In genomic region chr19:49687566-49688316, GRCh38 we compare ENCODE assay signal across 11 cellular contexts. TPM values are rescaled to one million over a fixed set of nuclear protein-coding genes. Genes with fewer than 3 reads are reported as not detected.
DNase-seq lines count a peak whose midpoint lies in the region; ATAC-seq and TF ChIP-seq lines count a peak whose summit lies in the region.
"Had no signal": no experiment of that assay in that cellular context is flagged by ENCODE, and none has a peak within 500 bp of the region (broad histone marks: within the 10 kb centered on the region; RNA-seq: fewer than 3 reads in every experiment).

No MANE protein-coding gene starts in this region.

- H3K27me3 ChIP-seq in heart left ventricle (peaks cover 0 to 27% (median 0%) of the 10 kb centered on the region in 9 donors), Panc1 (ENCODE audit: control insufficient read depth, insufficient read depth, low read length) (no peaks in the 10 kb centered on the region), layer of hippocampus (ENCODE audit: control insufficient read depth, insufficient read depth, low read length) (no peaks in the 10 kb centered on the region), upper lobe of right lung (peaks cover 7% of the 10 kb centered on the region), brain microvascular endothelial cell (replicated peaks) (no peaks in the 10 kb centered on the region)

- in situ Hi-C loops in Panc1 (cut with HindIII; ENCODE audit: low pct_unique_long_range_greater_than_20kb, low sequenced_read_pairs): no loop called here
- in situ Hi-C loops in brain microvascular endothelial cell (cut with HindIII; ENCODE audit: low pct_ligation_motif_present, low sequenced_read_pairs): no loop called here

- intact Hi-C loops in heart left ventricle (cut with DNase I): loop anchor here in 2 of 10 donors (5.0 to 10.0 kb wide), 3 partner anchors 80 to 293 kb away; partner anchors contain the start of genes AKT1S1 (in 1 of the 2), AP2A1 (in 1 of the 2) and TBC1D17 (in 1 of the 2)
- intact Hi-C loops in left ventricle myocardium superior (cut with micrococcal nuclease): no loop called here
- intact Hi-C loops in Panc1 (cut with micrococcal nuclease; ENCODE audit: unreplicated experiment): no loop called here
- intact Hi-C loops in upper lobe of right lung (cut with DNase I): no loop called here

- TF ChIP-seq CTCF in heart left ventricle (IDR thresholded peaks at IDR 0.05) (no peak), Panc1 (IDR thresholded peaks at IDR 0.05) (no peak), upper lobe of right lung (IDR thresholded peaks at IDR 0.05) (no peak), brain microvascular endothelial cell (IDR thresholded peaks at IDR 0.05; ENCODE audit: low read depth, low read length, missing control alignments) (no peak)

- DNase-seq in heart left ventricle (peak in 1 of 5 donors; percentile 31), left ventricle myocardium superior (no peak), Panc1 (ENCODE audit: low read depth, low spot score) (no peak), upper lobe of right lung (no peak), NAMALWA (ENCODE audit: low spot score) (no peak), brain microvascular endothelial cell (no peak)
- DNase-seq: activated CD4-positive, alpha-beta T cell treated with anti-CD3 and anti-CD28 coated beads, Interleukin-2, amount 50 U/mL, for 1 hour; NCI-H2081 treated with DMSO at 0.1 percent for 48 hours; Right ventricle myocardium superior had no signal

- no peak for TF ChIP-seq POLR2A in heart left ventricle (IDR thresholded peaks at IDR 0.05)

- peak overlapping the region; percentile 23 to 85 (median 68) for H3K27ac ChIP-seq in heart left ventricle
- H3K27ac ChIP-seq in Panc1 (ENCODE audit: low read length): no peak overlapping the region
- peak overlapping the region; percentile 38 for H3K27ac ChIP-seq in layer of hippocampus (ENCODE audit: low read depth, low read length)
- peak overlapping the region; percentile 65 for H3K27ac ChIP-seq in upper lobe of right lung
- no peak overlapping the region for H3K27ac ChIP-seq in brain microvascular endothelial cell

- H3K36me3 ChIP-seq in heart left ventricle (peaks cover 0 to 47% (median 42%) of the 10 kb centered on the region in 9 donors), Panc1 (ENCODE audit: control insufficient read depth, insufficient read depth, low read length) (no peaks in the 10 kb centered on the region), upper lobe of right lung (peaks cover 36% of the 10 kb centered on the region), brain microvascular endothelial cell (replicated peaks) (peaks cover 30% of the 10 kb centered on the region)

- ATAC-seq in heart left ventricle (peak in 1 of 4 donors; percentile 34), left ventricle myocardium superior (no peak), Panc1 (no peak), upper lobe of right lung (peak; percentile 2), HG03442 (IDR thresholded peaks at IDR 0.05; ENCODE audit: unreplicated experiment) (no peak)

- H3K4me1 ChIP-seq in heart left ventricle: peaks cover 0 to 62% (median 32%) of the 10 kb centered on the region in 12 donors
- 0 out of 2 replicates have a peak, but pooled peaks cover 2% of the 10 kb centered on the region for H3K4me1 ChIP-seq in Panc1 (ENCODE audit: control insufficient read depth, insufficient read depth, low read length)
- H3K4me1 ChIP-seq in upper lobe of right lung: peaks cover 23% of the 10 kb centered on the region

- H3K4me3 ChIP-seq in heart left ventricle (peak overlapping the region in 8 of 12 donors; percentile 20 to 67 (median 47)), Panc1 (ENCODE audit: low read depth in 2 of 2, low read length in 2 of 2) (no peak overlapping the region), upper lobe of right lung (peak overlapping the region; percentile 59), brain microvascular endothelial cell (ENCODE audit: low read depth, low read length) (no peak overlapping the region)

- WGBS in heart left ventricle, 4 donors: 46 to 71% (median 56%) methylated on average over 19 to 26 of the region's 26 CpGs

- H3K9me3 ChIP-seq in heart left ventricle: no peaks in the 10 kb centered on the region
- no peaks in the 10 kb centered on the region for H3K9me3 ChIP-seq in Panc1 (ENCODE audit: control insufficient read depth, insufficient read depth, low read depth, low read length)
- no peaks in the 10 kb centered on the region for H3K9me3 ChIP-seq in upper lobe of right lung

- POLR2A ChIA-PET in Panc1 (lab: Charles Lee): no interaction called here

- CTCF ChIA-PET in Panc1 (lab: Charles Lee): no interaction called here

- TSS peak; percentile 59 for BruUV-seq in Panc1 (replicated peaks; lab: Mats Ljungman, UMichigan)

RNA-seq across cellular contexts. Expression of gene ADM5, which starts 1.7 kb away (rescaled TPM):
- total RNA-seq in heart left ventricle (1 to 10 TPM in 1 of 9 donors, under 1 TPM in 7, not detected in 1; 0.14 to 1.6 (median 0.48) TPM), left ventricle myocardium superior (0.87 TPM), Panc1 (2021; ENCODE audit: unreplicated experiment) (4.7 TPM), upper lobe of right lung (1.9 TPM)
- under 1 TPM; 0.58 to 0.76 TPM for polyA plus RNA-seq in heart left ventricle
- 2.9 TPM for polyA plus RNA-seq in Panc1 (2012; ENCODE audit: insufficient read length)

RNA-seq across cellular contexts. Expression of gene CPT1C, which starts 3.2 kb away (rescaled TPM):
- total RNA-seq in heart left ventricle (1 to 10 TPM in 8 of 9 donors, under 1 TPM in 1; 1.00 to 6.0 (median 2.2) TPM), left ventricle myocardium superior (3.1 TPM), Panc1 (2021; ENCODE audit: unreplicated experiment) (0.23 TPM), upper lobe of right lung (6.1 TPM)
- 1 to 10 TPM; 3.0 to 3.1 TPM for polyA plus RNA-seq in heart left ventricle
- 2.0 TPM for polyA plus RNA-seq in Panc1 (2012; ENCODE audit: insufficient read length)

RNA-seq across cellular contexts. Expression of gene PRMT1, which starts 10.7 kb away (rescaled TPM):
- total RNA-seq in heart left ventricle (100 to 1,000 TPM; 106 to 170 (median 124) TPM), left ventricle myocardium superior (130 TPM), Panc1 (2021; ENCODE audit: unreplicated experiment) (219 TPM), upper lobe of right lung (90.8 TPM)
- 100 to 1,000 TPM; 113 to 283 TPM for polyA plus RNA-seq in heart left ventricle
- polyA plus RNA-seq in Panc1 (2012; ENCODE audit: insufficient read length): 317 TPM

RNA-seq across cellular contexts. Expression of gene BCL2L12, which starts 22.0 kb away (rescaled TPM):
- total RNA-seq in heart left ventricle (10 to 100 TPM in 5 of 9 donors, 1 to 10 TPM in 4; 5.9 to 15.9 (median 10.0) TPM), left ventricle myocardium superior (11.5 TPM), Panc1 (2021; ENCODE audit: unreplicated experiment) (69.6 TPM), upper lobe of right lung (15.8 TPM)
- polyA plus RNA-seq in heart left ventricle: 10 to 100 TPM; 14.2 to 18.6 TPM
- polyA plus RNA-seq in Panc1 (2012; ENCODE audit: insufficient read length): 59.0 TPM

RNA-seq across cellular contexts. Expression of gene IRF3, which starts 22.1 kb away (rescaled TPM):
- total RNA-seq in heart left ventricle (10 to 100 TPM; 23.1 to 55.7 (median 30.5) TPM), left ventricle myocardium superior (40.6 TPM), Panc1 (2021; ENCODE audit: unreplicated experiment) (109 TPM), upper lobe of right lung (86.4 TPM)
- polyA plus RNA-seq in heart left ventricle: 10 to 100 TPM; 35.1 to 68.0 TPM
- polyA plus RNA-seq in Panc1 (2012; ENCODE audit: insufficient read length): 176 TPM

Comparison
In these comparisons a context has a peak if more than half of its experiments do, and no peak if none do; other contexts are left out.
1. H3K27ac ChIP-seq: peak in heart left ventricle (12 of 12), layer of hippocampus (single experiment) and upper lobe of right lung (single experiment); none in Panc1 (single experiment) and brain microvascular endothelial cell (single experiment).
2. H3K4me3 ChIP-seq: peak in heart left ventricle (8 of 12) and upper lobe of right lung (single experiment); none in Panc1 (0 of 2) and brain microvascular endothelial cell (single experiment).